13 cellular contexts compared by ENCODE assay signal in genomic region chr17:6879576-6879975, GRCh38. TPM values are rescaled to one million over a fixed set of nuclear protein-coding genes. Genes with fewer than 3 reads are reported as not detected.
"Had no signal": no experiment of that assay in that cellular context is flagged by ENCODE, and none has a peak within 500 bp of the region (broad histone marks: within the 10 kb centered on the region; RNA-seq: fewer than 3 reads in every experiment).

No MANE protein-coding gene starts in this region.

RNA-seq across cellular contexts. Expression of gene TEKT1, which starts 48.0 kb away (rescaled TPM):
- total RNA-seq: natural killer cell treated with Interleukin-12 subunit alpha and Interleukin-12 subunit beta and Interleukin-15 and Interleukin-18, amount 100 ng/mL, for 72 hours; neural crest cell; omental fat pad; osteocyte; posterior vena cava; pulmonary artery endothelial cell; right atrium auricular region; smooth muscle cell; spleen; suprapubic skin; transverse colon; upper lobe of right lung; urinary bladder had no signal
- polyA plus RNA-seq: smooth muscle cell, spleen, urinary bladder had no signal
